9 cellular contexts compared by ENCODE assay signal in genomic region chr1:203291201-203292096, GRCh38. TPM values are rescaled to one million over a fixed set of nuclear protein-coding genes. Genes with fewer than 3 reads are reported as not detected.
DNase-seq lines count a peak whose midpoint lies in the region; ATAC-seq, FAIRE-seq and TF ChIP-seq lines count a peak whose summit lies in the region.
"Had no signal": no experiment of that assay in that cellular context is flagged by ENCODE, and none has a peak within 500 bp of the region (broad histone marks: within the 10 kb centered on the region; RNA-seq: fewer than 3 reads in every experiment).

No MANE protein-coding gene starts in this region.

- no peak for DNase-seq in activated naive CD4-positive, alpha-beta T cell treated with anti-CD3 and anti-CD28 coated beads, Interleukin-2, amount 10 ng/mL, durations not matched to agents 7 days and 5 days
- no peak for DNase-seq in activated naive CD4-positive, alpha-beta T cell treated with anti-CD3 and anti-CD28 coated beads, Interleukin-2, amount 50 U/mL, for 16 hours
- no peak for DNase-seq in activated naive CD8-positive, alpha-beta T cell treated with anti-CD3 and anti-CD28 coated beads, Interleukin-2, amount 50 U/mL, for 24 hours
- peak; percentile 32 for DNase-seq in midbrain (lab: John Stamatoyannopoulos, UW)
- no peak for DNase-seq in type B pancreatic cell (ENCODE audit: extremely low spot score, unreplicated experiment)
- no peak for DNase-seq in GM19239 (ENCODE audit: insufficient read length, low spot score)
- no peak for DNase-seq in HK-2 (ENCODE audit: unreplicated experiment)

- peak overlapping the region; percentile 100 for H3K27ac Mint-ChIP-seq in activated naive CD4-positive, alpha-beta T cell treated with anti-CD3 and anti-CD28 coated beads, Interleukin-2, amount 10 ng/mL, durations not matched to agents 7 days and 5 days
- H3K27ac Mint-ChIP-seq in activated naive CD8-positive, alpha-beta T cell treated with anti-CD3 and anti-CD28 coated beads, Interleukin-2, amount 50 U/mL, for 24 hours: peak overlapping the region; percentile 99
- peak overlapping the region; percentile 98 for H3K27ac Mint-ChIP-seq in type B pancreatic cell

- H3K9me3 Mint-ChIP-seq in activated naive CD4-positive, alpha-beta T cell treated with anti-CD3 and anti-CD28 coated beads, Interleukin-2, amount 10 ng/mL, durations not matched to agents 7 days and 5 days: no peaks in the 10 kb centered on the region
- peaks cover 5% of the 10 kb centered on the region for H3K9me3 Mint-ChIP-seq in activated naive CD8-positive, alpha-beta T cell treated with anti-CD3 and anti-CD28 coated beads, Interleukin-2, amount 50 U/mL, for 24 hours
- H3K9me3 Mint-ChIP-seq in type B pancreatic cell: no peaks in the 10 kb centered on the region

- TF ChIP-seq CTCF in type B pancreatic cell (conservative IDR thresholded peaks at IDR 0.05): no peak

- CTCF ChIA-PET in activated naive CD4-positive, alpha-beta T cell treated with anti-CD3 and anti-CD28 coated beads, Interleukin-2, amount 10 ng/mL, durations not matched to agents 7 days and 5 days (lab: Charles Lee): interaction anchor here (0.8 to 7.8 kb wide), 9 partner anchors 11 to 48 kb away, joined by 3 to 71 read pairs (median 12); no protein-coding TSS in a partner anchor

- H3K36me3 Mint-ChIP-seq in activated naive CD4-positive, alpha-beta T cell treated with anti-CD3 and anti-CD28 coated beads, Interleukin-2, amount 10 ng/mL, durations not matched to agents 7 days and 5 days: no peaks in the 10 kb centered on the region
- peaks cover 2% of the 10 kb centered on the region for H3K36me3 Mint-ChIP-seq in activated naive CD8-positive, alpha-beta T cell treated with anti-CD3 and anti-CD28 coated beads, Interleukin-2, amount 50 U/mL, for 24 hours (ENCODE audit: low read depth)
- H3K36me3 Mint-ChIP-seq in type B pancreatic cell: no peaks in the 10 kb centered on the region

- no peak for FAIRE-seq in GM19239 (lab: Jason Lieb, UNC)
- FAIRE-seq: frontal cortex had no signal

- H3K4me1 Mint-ChIP-seq in activated naive CD4-positive, alpha-beta T cell treated with anti-CD3 and anti-CD28 coated beads, Interleukin-2, amount 10 ng/mL, durations not matched to agents 7 days and 5 days: peaks cover 80% of the 10 kb centered on the region
- peaks cover 91% of the 10 kb centered on the region for H3K4me1 Mint-ChIP-seq in activated naive CD8-positive, alpha-beta T cell treated with anti-CD3 and anti-CD28 coated beads, Interleukin-2, amount 50 U/mL, for 24 hours
- peaks cover 55% of the 10 kb centered on the region for H3K4me1 Mint-ChIP-seq in type B pancreatic cell (ENCODE audit: unreplicated experiment)

- ATAC-seq in activated naive CD8-positive, alpha-beta T cell treated with anti-CD3 and anti-CD28 coated beads, Interleukin-2, amount 50 U/mL, for 24 hours: no peak
- no peak for ATAC-seq in HG03460 (IDR thresholded peaks at IDR 0.05; ENCODE audit: unreplicated experiment)

- H3K4me3 Mint-ChIP-seq in activated naive CD4-positive, alpha-beta T cell treated with anti-CD3 and anti-CD28 coated beads, Interleukin-2, amount 10 ng/mL, durations not matched to agents 7 days and 5 days: no peak overlapping the region
- peak overlapping the region; percentile 83 for H3K4me3 Mint-ChIP-seq in activated naive CD8-positive, alpha-beta T cell treated with anti-CD3 and anti-CD28 coated beads, Interleukin-2, amount 50 U/mL, for 24 hours
- peak overlapping the region; percentile 73 for H3K4me3 Mint-ChIP-seq in type B pancreatic cell

- peaks cover 8% of the 10 kb centered on the region for H3K27me3 Mint-ChIP-seq in activated naive CD4-positive, alpha-beta T cell treated with anti-CD3 and anti-CD28 coated beads, Interleukin-2, amount 10 ng/mL, durations not matched to agents 7 days and 5 days
- peaks cover 2% of the 10 kb centered on the region for H3K27me3 Mint-ChIP-seq in activated naive CD8-positive, alpha-beta T cell treated with anti-CD3 and anti-CD28 coated beads, Interleukin-2, amount 50 U/mL, for 24 hours
- H3K27me3 Mint-ChIP-seq in type B pancreatic cell: no peaks in the 10 kb centered on the region

RNA-seq across cellular contexts. Expression of gene BTG2, which starts 13.9 kb away (rescaled TPM):
- 49.8 and 147 TPM in 2 replicates for total RNA-seq in type B pancreatic cell (ENCODE audit: low replicate concordance)

RNA-seq across cellular contexts. Expression of gene FMOD, which starts 59.5 kb away (rescaled TPM):
- total RNA-seq in type B pancreatic cell (ENCODE audit: low replicate concordance): 3.9 and 8.3 TPM in 2 replicates
